Comparison of ENCODE assay signal across 1 cellular context in genomic region chr3:117790256-117790987, GRCh38.
TF ChIP-seq lines count a peak whose summit lies in the region.

No MANE protein-coding gene starts in this region.

TF ChIP-seq in GM23338, 12 proteins besides CTCF, POLR2A, EP300 and RAD21 (continued from another document):
- TF ChIP-seq, protein P1, sequence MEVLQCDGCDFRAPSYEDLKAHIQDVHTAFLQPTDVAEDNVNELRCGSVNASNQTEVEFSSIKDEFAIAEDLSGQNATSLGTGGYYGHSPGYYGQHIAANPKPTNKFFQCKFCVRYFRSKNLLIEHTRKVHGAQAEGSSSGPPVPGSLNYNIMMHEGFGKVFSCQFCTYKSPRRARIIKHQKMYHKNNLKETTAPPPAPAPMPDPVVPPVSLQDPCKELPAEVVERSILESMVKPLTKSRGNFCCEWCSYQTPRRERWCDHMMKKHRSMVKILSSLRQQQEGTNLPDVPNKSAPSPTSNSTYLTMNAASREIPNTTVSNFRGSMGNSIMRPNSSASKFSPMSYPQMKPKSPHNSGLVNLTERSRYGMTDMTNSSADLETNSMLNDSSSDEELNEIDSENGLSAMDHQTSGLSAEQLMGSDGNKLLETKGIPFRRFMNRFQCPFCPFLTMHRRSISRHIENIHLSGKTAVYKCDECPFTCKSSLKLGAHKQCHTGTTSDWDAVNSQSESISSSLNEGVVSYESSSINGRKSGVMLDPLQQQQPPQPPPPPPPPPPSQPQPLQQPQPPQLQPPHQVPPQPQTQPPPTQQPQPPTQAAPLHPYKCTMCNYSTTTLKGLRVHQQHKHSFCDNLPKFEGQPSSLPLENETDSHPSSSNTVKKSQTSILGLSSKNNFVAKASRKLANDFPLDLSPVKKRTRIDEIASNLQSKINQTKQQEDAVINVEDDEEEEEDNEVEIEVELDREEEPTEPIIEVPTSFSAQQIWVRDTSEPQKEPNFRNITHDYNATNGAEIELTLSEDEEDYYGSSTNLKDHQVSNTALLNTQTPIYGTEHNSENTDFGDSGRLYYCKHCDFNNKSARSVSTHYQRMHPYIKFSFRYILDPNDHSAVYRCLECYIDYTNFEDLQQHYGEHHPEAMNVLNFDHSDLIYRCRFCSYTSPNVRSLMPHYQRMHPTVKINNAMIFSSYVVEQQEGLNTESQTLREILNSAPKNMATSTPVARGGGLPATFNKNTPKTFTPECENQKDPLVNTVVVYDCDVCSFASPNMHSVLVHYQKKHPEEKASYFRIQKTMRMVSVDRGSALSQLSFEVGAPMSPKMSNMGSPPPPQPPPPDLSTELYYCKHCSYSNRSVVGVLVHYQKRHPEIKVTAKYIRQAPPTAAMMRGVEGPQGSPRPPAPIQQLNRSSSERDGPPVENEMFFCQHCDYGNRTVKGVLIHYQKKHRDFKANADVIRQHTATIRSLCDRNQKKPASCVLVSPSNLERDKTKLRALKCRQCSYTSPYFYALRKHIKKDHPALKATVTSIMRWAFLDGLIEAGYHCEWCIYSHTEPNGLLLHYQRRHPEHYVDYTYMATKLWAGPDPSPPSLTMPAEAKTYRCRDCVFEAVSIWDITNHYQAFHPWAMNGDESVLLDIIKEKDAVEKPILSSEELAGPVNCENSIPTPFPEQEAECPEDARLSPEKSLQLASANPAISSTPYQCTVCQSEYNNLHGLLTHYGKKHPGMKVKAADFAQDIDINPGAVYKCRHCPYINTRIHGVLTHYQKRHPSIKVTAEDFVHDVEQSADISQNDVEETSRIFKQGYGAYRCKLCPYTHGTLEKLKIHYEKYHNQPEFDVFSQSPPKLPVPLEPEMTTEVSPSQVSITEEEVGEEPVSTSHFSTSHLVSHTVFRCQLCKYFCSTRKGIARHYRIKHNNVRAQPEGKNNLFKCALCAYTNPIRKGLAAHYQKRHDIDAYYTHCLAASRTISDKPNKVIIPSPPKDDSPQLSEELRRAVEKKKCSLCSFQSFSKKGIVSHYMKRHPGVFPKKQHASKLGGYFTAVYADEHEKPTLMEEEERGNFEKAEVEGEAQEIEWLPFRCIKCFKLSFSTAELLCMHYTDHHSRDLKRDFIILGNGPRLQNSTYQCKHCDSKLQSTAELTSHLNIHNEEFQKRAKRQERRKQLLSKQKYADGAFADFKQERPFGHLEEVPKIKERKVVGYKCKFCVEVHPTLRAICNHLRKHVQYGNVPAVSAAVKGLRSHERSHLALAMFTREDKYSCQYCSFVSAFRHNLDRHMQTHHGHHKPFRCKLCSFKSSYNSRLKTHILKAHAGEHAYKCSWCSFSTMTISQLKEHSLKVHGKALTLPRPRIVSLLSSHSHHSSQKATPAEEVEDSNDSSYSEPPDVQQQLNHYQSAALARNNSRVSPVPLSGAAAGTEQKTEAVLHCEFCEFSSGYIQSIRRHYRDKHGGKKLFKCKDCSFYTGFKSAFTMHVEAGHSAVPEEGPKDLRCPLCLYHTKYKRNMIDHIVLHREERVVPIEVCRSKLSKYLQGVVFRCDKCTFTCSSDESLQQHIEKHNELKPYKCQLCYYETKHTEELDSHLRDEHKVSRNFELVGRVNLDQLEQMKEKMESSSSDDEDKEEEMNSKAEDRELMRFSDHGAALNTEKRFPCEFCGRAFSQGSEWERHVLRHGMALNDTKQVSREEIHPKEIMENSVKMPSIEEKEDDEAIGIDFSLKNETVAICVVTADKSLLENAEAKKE (CRISPR knock-in tag; IDR thresholded peaks at IDR 0.05) = no peak
- TF ChIP-seq NANOG (IDR thresholded peaks at IDR 0.05; ENCODE audit: borderline replicate concordance) (no peak), EZH2 (IDR thresholded peaks at IDR 0.05; ENCODE audit: low read depth, unreplicated experiment) (no peak)
